In the genomic region with DNA sequence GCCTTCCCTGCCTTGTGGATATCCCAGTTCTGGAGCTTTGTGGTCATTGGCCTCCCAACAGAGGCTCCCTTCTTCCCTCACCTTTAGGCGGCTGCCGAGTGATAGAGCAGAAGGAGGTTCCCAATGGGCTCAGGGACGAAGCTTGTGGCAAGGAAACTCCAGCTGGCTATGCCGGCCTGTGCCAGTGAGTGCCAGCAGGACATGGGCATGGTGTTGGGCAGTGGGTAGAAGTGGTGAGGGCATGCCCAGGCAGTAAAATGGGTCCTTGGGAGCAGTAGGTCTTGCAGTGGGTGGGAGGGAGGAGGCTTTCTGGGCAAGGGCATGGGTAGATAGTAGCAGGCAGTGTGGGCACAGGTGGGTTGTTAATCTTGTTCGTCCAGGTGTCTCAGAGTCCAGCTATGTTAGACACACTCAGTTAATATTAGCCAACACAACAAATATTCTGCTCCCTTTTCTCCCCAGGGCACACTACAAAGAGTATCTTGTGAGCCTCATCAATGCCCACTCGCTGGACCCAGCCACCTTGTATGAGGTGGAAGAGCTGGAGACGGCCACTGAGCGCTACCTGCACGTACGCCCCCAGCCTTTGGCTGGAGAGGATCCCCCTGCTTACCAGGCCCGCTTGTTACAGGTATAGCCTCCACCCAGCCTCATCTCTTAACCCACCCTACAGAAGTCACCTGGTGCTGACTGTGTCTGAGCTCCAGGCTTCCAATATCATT, we compare ENCODE assay signal across 11 cellular contexts. TPM values are rescaled to one million over a fixed set of nuclear protein-coding genes. Genes with fewer than 3 reads are reported as not detected.
DNase-seq lines count a peak whose midpoint lies in the region; ATAC-seq and TF ChIP-seq lines count a peak whose summit lies in the region.
"Had no signal": no experiment of that assay in that cellular context is flagged by ENCODE, and none has a peak within 500 bp of the region (broad histone marks: within the 10 kb centered on the region; RNA-seq: fewer than 3 reads in every experiment).

No MANE protein-coding gene starts in this region.

- H2AFZ ChIP-seq in osteoblast (ENCODE audit: low read length), result no peak overlapping the region

- H3K4me2 ChIP-seq in osteoblast (ENCODE audit: insufficient read depth, low read length), result no peak overlapping the region

- intact Hi-C loops in colonic mucosa (cut with DNase I), result no loop called here

- H3K4me1 ChIP-seq in colonic mucosa (peaks cover 13% of the 10 kb centered on the region), osteoblast (ENCODE audit: insufficient read depth, low read length) (peaks cover 11% of the 10 kb centered on the region), endodermal cell (ENCODE audit: control insufficient read depth, insufficient read depth, low read length) (peaks cover 6% of the 10 kb centered on the region)

- H3K4me3 ChIP-seq in colonic mucosa (no peak overlapping the region), osteoblast (ENCODE audit: insufficient read depth, low read length) (no peak overlapping the region), endodermal cell (ENCODE audit: low read length) (no peak overlapping the region)
- H3K4me3 ChIP-seq: HAP-1 had no signal

- no peaks in the 10 kb centered on the region for H3K27me3 Mint-ChIP-seq in endodermal cell (ENCODE audit: insufficient read depth)

- 95 to 100% methylated on average over 3 to 11 of the region's 11 CpGs for WGBS in endodermal cell (ENCODE audit: insufficient coverage in 1 of 2, insufficient read length in 1 of 2), 2 experiments

- H3K36me3 ChIP-seq in colonic mucosa (peaks cover 25% of the 10 kb centered on the region), osteoblast (ENCODE audit: insufficient read depth, low read length) (peaks cover 74% of the 10 kb centered on the region), endodermal cell (ENCODE audit: control insufficient read depth, insufficient read depth, low read length) (peaks cover 61% of the 10 kb centered on the region)

- H3K9me3 Mint-ChIP-seq in endodermal cell, result no peaks in the 10 kb centered on the region
- H3K9me3 Mint-ChIP-seq: activated T-cell treated with anti-CD3 and anti-CD28 coated beads, Interleukin-2, amount 50 U/mL, for 4 hours had no signal

- H3K4me1 Mint-ChIP-seq in endodermal cell, result peaks cover 10% of the 10 kb centered on the region

- ATAC-seq in HG03097 (IDR thresholded peaks at IDR 0.05; ENCODE audit: low FRiP score, unreplicated experiment), result peak; percentile 1

- TF ChIP-seq CTCF in 22Rv1 (IDR thresholded peaks at IDR 0.05), result no peak
- TF ChIP-seq CTCF in colonic mucosa (IDR thresholded peaks at IDR 0.05), result no peak
- no peak for TF ChIP-seq CTCF in osteoblast (IDR thresholded peaks at IDR 0.05; ENCODE audit: extremely low read depth, low read depth, low read length)
- TF ChIP-seq CTCF in endodermal cell (conservative IDR thresholded peaks at IDR 0.05), result no peak

- H3K36me3 Mint-ChIP-seq in endodermal cell (ENCODE audit: low read depth), result peaks cover 63% of the 10 kb centered on the region

- H3K9ac ChIP-seq in colonic mucosa (ENCODE audit: low read depth in 2 of 2, low read length in 2 of 2) (no peak overlapping the region), endodermal cell (ENCODE audit: extremely low read depth, low read length, poor library complexity, severe bottlenecking) (no peak overlapping the region)

- no peak overlapping the region for H3K4me3 Mint-ChIP-seq in endodermal cell

- H3K27me3 ChIP-seq in colonic mucosa (no peaks in the 10 kb centered on the region), osteoblast (ENCODE audit: insufficient read depth, low read length) (no peaks in the 10 kb centered on the region), endodermal cell (ENCODE audit: control insufficient read depth, insufficient read depth, low read length, poor library complexity, severe bottlenecking) (no peaks in the 10 kb centered on the region)

- peaks cover 4% of the 10 kb centered on the region for H4K20me1 ChIP-seq in osteoblast (ENCODE audit: insufficient read depth, low read length)

- H3K9me3 ChIP-seq in colonic mucosa (no peaks in the 10 kb centered on the region), osteoblast (ENCODE audit: low read depth, low read length) (no peaks in the 10 kb centered on the region), endodermal cell (ENCODE audit: control insufficient read depth, low read length) (no peaks in the 10 kb centered on the region)
- H3K9me3 ChIP-seq: HAP-1 had no signal

- DNase-seq in colonic mucosa (no peak), osteoblast (ENCODE audit: insufficient read length, low spot score, missing footprints) (peak; percentile 41), endodermal cell (no peak), kidney tubule cell (ENCODE audit: low spot score) (no peak), HT-29 (ENCODE audit: low spot score) (no peak)
- DNase-seq in NK-92 treated with Interleukin-12 subunit alpha and Interleukin-12 subunit beta, amount 100 ng/mL, for 24 hours (lab: John Stamatoyannopoulos, UW), result no peak
- DNase-seq: activated T-cell treated with anti-CD3 and anti-CD28 coated beads, Interleukin-2, amount 50 U/mL, for 4 hours; NCI-H2029 treated with DMSO at 0.1 percent for 48 hours had no signal

- no peak overlapping the region for H3K27ac Mint-ChIP-seq in endodermal cell

- peaks cover 23% of the 10 kb centered on the region for H3K79me2 ChIP-seq in osteoblast (ENCODE audit: insufficient read depth, low read length)

- H3K27ac ChIP-seq in 22Rv1 (peak overlapping the region; percentile 64), colonic mucosa (peak overlapping the region; percentile 98), osteoblast (ENCODE audit: low read depth, low read length) (no peak overlapping the region), endodermal cell (ENCODE audit: low read depth, low read length) (no peak overlapping the region)

RNA-seq across cellular contexts. Expression of gene IRF9, which starts 1.1 kb away (rescaled TPM):
- total RNA-seq in colonic mucosa, result 10 to 100 TPM; 54.4 to 57.5 TPM
- total RNA-seq in osteoblast, result 102 and 117 TPM in 2 replicates
- total RNA-seq in endodermal cell, result 10 to 100 TPM; 13.6 to 26.9 TPM
- polyA plus RNA-seq in endodermal cell (2013, experiment 1 of 2), result 23.7 TPM
- 16.6 TPM for polyA plus RNA-seq in endodermal cell (2013, experiment 2 of 2)
- 49.6 and 69.8 TPM in 2 replicates for total RNA-seq in HT-29 (2014; rRNA removed; shearing (Covaris generic))

RNA-seq across cellular contexts. Expression of gene REC8, which starts 11.9 kb away (rescaled TPM):
- total RNA-seq in colonic mucosa (1 to 10 TPM; 5.1 TPM), osteoblast (3.3 and 3.5 TPM in 2 replicates), endodermal cell (10 to 100 TPM; 60.3 to 98.3 TPM)
- 86.1 TPM for polyA plus RNA-seq in endodermal cell (2013, experiment 1 of 2)
- 69.8 TPM for polyA plus RNA-seq in endodermal cell (2013, experiment 2 of 2)
- total RNA-seq in HT-29 (2014; rRNA removed; shearing (Covaris generic)), result 3.4 and 14.0 TPM in 2 replicates

RNA-seq across cellular contexts. Expression of gene RNF31, which starts 12.6 kb away (rescaled TPM):
- total RNA-seq in colonic mucosa (10 to 100 TPM; 36.1 to 70.4 TPM), osteoblast (43.9 and 49.6 TPM in 2 replicates), endodermal cell (10 to 100 TPM; 75.5 to 82.9 TPM)
- 52.4 TPM for polyA plus RNA-seq in endodermal cell (2013, experiment 1 of 2)
- polyA plus RNA-seq in endodermal cell (2013, experiment 2 of 2), result 44.9 TPM
- 62.3 and 67.8 TPM in 2 replicates for total RNA-seq in HT-29 (2014; rRNA removed; shearing (Covaris generic))

RNA-seq across cellular contexts. Expression of gene PSME2, which starts 13.5 kb away (rescaled TPM):
- total RNA-seq in colonic mucosa (100 to 1,000 TPM; 151 to 320 TPM), osteoblast (47.7 and 55.7 TPM in 2 replicates), endodermal cell (100 to 1,000 TPM; 106 to 112 TPM)
- polyA plus RNA-seq in endodermal cell (2013, experiment 1 of 2), result 97.9 TPM
- polyA plus RNA-seq in endodermal cell (2013, experiment 2 of 2), result 84.8 TPM
- total RNA-seq in HT-29 (2014; rRNA removed; shearing (Covaris generic)), result 175 and 210 TPM in 2 replicates

RNA-seq across cellular contexts. Expression of gene EMC9, which starts 18.5 kb away (rescaled TPM):
- total RNA-seq in colonic mucosa (10 to 100 TPM; 21.1 to 49.6 TPM), osteoblast (6.9 and 9.1 TPM in 2 replicates), endodermal cell (10 to 100 TPM; 34.0 to 39.5 TPM)
- polyA plus RNA-seq in endodermal cell (2013, experiment 1 of 2), result 37.8 TPM
- 39.5 TPM for polyA plus RNA-seq in endodermal cell (2013, experiment 2 of 2)
- 52.4 and 63.9 TPM in 2 replicates for total RNA-seq in HT-29 (2014; rRNA removed; shearing (Covaris generic))

Comparison
In these comparisons a context has a peak if more than half of its experiments do, and no peak if none do; other contexts are left out.
1. H3K27ac ChIP-seq: peak in 22Rv1 (single experiment) and colonic mucosa (single experiment); none in osteoblast (single experiment) and endodermal cell (single experiment).